In the genomic region with DNA sequence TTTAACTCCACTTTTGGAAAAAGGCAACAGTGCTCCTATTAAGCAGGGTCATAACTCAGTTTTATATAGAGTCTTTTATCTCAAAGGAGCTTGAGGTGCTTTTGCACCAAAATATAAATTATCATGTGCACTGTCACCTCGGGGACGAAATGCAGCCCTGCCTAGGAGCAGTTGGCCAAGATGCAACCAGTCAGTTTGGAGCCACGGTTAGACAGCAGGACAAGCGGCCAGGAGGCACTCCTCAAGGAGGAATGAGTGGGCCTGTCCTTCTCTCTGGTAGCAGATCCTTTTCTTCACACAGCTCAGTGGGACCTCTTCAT, we compare ENCODE assay signal across 24 cellular contexts. TPM values are rescaled to one million over a fixed set of nuclear protein-coding genes. Genes with fewer than 3 reads are reported as not detected.
"Had no signal": no experiment of that assay in that cellular context is flagged by ENCODE, and none has a peak within 500 bp of the region (broad histone marks: within the 10 kb centered on the region; RNA-seq: fewer than 3 reads in every experiment).

No MANE protein-coding gene starts in this region.

- H3K36me3 ChIP-seq: SJCRH30 had no signal

- H3K27ac ChIP-seq: KMS-11, SJCRH30 had no signal

- H3K9me3 ChIP-seq: SJCRH30, SK-N-SH had no signal

- H3K27me3 ChIP-seq: SJCRH30 had no signal

- H3K9ac ChIP-seq: KMS-11, SK-N-SH had no signal

- DNase-seq: activated CD4-positive, alpha-beta T cell treated with anti-CD3 and anti-CD28 coated beads for 4 hours; activated CD8-positive, alpha-beta memory T cell treated with anti-CD3 and anti-CD28 coated beads, Interleukin-2, amount 50 U/mL, for 4 hours; activated CD8-positive, alpha-beta T cell treated with anti-CD3 and anti-CD28 coated beads for 36 hours; activated naive CD8-positive, alpha-beta T cell treated with anti-CD3 and anti-CD28 coated beads, Interleukin-2, amount 50 U/mL, for 24 hours; activated T-cell treated with anti-CD3 and anti-CD28 coated beads, Interleukin-2, amount 50 U/mL, for 72 hours; amniotic stem cell; NCI-H1092; NCI-H1417; NCI-H1930; NCI-H2171 treated with DMSO at 0.1 percent for 48 hours; NCI-H226; NCI-H526; NCI-H82; NK-92 treated with Interleukin-12 subunit alpha and Interleukin-12 subunit beta, amount 100 ng/mL, for 24 hours; OCI-M1; Right ventricle myocardium superior; RPMI8226; SJCRH30; SK-N-SH; T-helper 1 cell had no signal

- H3K4me1 ChIP-seq: SJCRH30 had no signal

- H3K4me2 ChIP-seq: KMS-11, SK-N-SH had no signal

- H3K4me3 ChIP-seq: SJCRH30 had no signal

- H3K9me2 ChIP-seq: SK-N-SH had no signal

- ATAC-seq: activated CD4-positive, CD25-positive, alpha-beta regulatory T cell treated with anti-CD3 and anti-CD28 coated beads, Interleukin-2, amount 50 U/mL, for 24 hours; activated CD8-positive, alpha-beta T cell treated with anti-CD3 and anti-CD28 coated beads for 36 hours; activated naive CD4-positive, alpha-beta T cell treated with anti-CD3 and anti-CD28 coated beads, Interleukin-2, amount 50 U/mL, for 72 hours; activated naive CD8-positive, alpha-beta T cell treated with anti-CD3 and anti-CD28 coated beads, Interleukin-2, amount 50 U/mL, for 24 hours; activated T-cell treated with anti-CD3 and anti-CD28 coated beads, Interleukin-2, amount 50 U/mL, for 72 hours; Panc1 had no signal

RNA-seq across cellular contexts. Expression of a gene that starts 56.8 kb away (rescaled TPM):
- total RNA-seq: activated CD8-positive, alpha-beta T cell treated with anti-CD3 and anti-CD28 coated beads for 36 hours had no signal
